Comparison of ENCODE assay signal across 1 cellular context in the genomic region with DNA sequence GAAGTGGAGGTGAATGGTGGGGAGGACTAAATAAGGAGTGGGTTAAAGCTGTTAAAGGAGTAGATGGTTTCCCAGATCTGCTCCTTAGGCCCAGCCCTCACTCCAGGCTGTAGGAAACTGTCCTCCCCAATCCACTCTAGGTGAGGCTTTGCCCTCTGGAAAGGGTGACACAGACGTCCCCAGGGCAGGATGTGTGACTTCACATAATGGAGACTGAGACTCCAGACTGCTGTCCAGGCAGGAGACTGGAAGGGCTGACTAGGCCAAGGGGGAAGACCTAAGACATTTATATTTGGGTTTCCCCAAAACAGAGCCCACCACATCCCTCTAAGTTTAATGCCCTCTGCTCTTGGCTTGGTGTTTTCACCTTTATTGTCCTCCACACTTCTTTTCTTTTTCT.
TF ChIP-seq lines count a peak whose summit lies in the region.

No MANE protein-coding gene starts in this region.

TF ChIP-seq in GM23338, 12 proteins besides CTCF, POLR2A, EP300 and RAD21 (continued from another document):
- TF ChIP-seq, protein P1, sequence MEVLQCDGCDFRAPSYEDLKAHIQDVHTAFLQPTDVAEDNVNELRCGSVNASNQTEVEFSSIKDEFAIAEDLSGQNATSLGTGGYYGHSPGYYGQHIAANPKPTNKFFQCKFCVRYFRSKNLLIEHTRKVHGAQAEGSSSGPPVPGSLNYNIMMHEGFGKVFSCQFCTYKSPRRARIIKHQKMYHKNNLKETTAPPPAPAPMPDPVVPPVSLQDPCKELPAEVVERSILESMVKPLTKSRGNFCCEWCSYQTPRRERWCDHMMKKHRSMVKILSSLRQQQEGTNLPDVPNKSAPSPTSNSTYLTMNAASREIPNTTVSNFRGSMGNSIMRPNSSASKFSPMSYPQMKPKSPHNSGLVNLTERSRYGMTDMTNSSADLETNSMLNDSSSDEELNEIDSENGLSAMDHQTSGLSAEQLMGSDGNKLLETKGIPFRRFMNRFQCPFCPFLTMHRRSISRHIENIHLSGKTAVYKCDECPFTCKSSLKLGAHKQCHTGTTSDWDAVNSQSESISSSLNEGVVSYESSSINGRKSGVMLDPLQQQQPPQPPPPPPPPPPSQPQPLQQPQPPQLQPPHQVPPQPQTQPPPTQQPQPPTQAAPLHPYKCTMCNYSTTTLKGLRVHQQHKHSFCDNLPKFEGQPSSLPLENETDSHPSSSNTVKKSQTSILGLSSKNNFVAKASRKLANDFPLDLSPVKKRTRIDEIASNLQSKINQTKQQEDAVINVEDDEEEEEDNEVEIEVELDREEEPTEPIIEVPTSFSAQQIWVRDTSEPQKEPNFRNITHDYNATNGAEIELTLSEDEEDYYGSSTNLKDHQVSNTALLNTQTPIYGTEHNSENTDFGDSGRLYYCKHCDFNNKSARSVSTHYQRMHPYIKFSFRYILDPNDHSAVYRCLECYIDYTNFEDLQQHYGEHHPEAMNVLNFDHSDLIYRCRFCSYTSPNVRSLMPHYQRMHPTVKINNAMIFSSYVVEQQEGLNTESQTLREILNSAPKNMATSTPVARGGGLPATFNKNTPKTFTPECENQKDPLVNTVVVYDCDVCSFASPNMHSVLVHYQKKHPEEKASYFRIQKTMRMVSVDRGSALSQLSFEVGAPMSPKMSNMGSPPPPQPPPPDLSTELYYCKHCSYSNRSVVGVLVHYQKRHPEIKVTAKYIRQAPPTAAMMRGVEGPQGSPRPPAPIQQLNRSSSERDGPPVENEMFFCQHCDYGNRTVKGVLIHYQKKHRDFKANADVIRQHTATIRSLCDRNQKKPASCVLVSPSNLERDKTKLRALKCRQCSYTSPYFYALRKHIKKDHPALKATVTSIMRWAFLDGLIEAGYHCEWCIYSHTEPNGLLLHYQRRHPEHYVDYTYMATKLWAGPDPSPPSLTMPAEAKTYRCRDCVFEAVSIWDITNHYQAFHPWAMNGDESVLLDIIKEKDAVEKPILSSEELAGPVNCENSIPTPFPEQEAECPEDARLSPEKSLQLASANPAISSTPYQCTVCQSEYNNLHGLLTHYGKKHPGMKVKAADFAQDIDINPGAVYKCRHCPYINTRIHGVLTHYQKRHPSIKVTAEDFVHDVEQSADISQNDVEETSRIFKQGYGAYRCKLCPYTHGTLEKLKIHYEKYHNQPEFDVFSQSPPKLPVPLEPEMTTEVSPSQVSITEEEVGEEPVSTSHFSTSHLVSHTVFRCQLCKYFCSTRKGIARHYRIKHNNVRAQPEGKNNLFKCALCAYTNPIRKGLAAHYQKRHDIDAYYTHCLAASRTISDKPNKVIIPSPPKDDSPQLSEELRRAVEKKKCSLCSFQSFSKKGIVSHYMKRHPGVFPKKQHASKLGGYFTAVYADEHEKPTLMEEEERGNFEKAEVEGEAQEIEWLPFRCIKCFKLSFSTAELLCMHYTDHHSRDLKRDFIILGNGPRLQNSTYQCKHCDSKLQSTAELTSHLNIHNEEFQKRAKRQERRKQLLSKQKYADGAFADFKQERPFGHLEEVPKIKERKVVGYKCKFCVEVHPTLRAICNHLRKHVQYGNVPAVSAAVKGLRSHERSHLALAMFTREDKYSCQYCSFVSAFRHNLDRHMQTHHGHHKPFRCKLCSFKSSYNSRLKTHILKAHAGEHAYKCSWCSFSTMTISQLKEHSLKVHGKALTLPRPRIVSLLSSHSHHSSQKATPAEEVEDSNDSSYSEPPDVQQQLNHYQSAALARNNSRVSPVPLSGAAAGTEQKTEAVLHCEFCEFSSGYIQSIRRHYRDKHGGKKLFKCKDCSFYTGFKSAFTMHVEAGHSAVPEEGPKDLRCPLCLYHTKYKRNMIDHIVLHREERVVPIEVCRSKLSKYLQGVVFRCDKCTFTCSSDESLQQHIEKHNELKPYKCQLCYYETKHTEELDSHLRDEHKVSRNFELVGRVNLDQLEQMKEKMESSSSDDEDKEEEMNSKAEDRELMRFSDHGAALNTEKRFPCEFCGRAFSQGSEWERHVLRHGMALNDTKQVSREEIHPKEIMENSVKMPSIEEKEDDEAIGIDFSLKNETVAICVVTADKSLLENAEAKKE (CRISPR knock-in tag; IDR thresholded peaks at IDR 0.05): no peak
- TF ChIP-seq JUNB (IDR thresholded peaks at IDR 0.05; ENCODE audit: unreplicated experiment): no peak
- no peak for TF ChIP-seq EZH2phosphoT487 (IDR thresholded peaks at IDR 0.05; ENCODE audit: unreplicated experiment)
- TF ChIP-seq, protein P2, sequence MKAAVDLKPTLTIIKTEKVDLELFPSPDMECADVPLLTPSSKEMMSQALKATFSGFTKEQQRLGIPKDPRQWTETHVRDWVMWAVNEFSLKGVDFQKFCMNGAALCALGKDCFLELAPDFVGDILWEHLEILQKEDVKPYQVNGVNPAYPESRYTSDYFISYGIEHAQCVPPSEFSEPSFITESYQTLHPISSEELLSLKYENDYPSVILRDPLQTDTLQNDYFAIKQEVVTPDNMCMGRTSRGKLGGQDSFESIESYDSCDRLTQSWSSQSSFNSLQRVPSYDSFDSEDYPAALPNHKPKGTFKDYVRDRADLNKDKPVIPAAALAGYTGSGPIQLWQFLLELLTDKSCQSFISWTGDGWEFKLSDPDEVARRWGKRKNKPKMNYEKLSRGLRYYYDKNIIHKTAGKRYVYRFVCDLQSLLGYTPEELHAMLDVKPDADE (IDR thresholded peaks at IDR 0.05): no peak
- TF ChIP-seq CREB1 (CRISPR knock-in tag; IDR thresholded peaks at IDR 0.05; ENCODE audit: low read depth): no peak
